Comparison of ENCODE assay signal across 1 cellular context in the genomic region with DNA sequence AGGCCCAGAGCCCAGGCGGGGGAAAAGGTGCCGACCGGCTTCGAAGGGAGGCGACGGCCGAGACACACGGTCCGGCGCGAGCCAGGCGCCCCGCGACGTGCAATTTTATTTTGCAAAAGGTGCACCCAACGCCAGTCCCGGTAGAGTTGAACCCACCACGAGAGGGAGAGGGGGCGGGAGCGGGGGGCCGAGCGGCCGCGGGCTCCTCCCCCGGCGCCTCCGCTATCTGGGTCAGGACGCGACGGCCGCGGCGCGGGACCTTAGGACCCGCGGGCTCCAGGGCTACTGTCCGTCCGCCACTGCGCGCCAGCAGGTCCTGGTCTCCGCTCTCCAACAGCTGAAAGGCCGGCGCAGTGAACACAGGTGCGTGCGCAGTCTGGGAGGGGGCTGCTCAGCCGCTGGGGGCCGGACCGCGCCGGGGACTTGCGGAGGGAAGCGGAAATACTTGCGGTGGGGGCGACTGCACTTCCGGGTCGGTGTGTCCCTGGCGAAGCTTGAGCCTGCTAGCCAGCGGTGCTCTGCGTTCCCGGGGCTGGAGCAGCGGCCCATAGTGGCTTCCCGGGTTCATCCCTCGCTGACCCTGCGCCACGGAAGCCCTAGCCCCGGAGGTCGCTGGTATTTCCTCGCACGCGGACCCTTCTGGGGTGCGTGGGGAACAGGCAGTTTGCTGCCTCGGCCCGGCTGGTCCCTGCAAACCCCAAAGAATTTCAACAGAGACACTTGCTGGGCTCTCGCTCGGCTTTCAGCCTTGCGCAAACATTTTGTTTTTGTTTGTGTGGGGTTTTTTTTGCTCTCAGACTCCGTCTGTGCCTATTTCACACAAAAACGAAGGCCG.
TF ChIP-seq lines count a peak whose summit lies in the region.

A gene with protein sequence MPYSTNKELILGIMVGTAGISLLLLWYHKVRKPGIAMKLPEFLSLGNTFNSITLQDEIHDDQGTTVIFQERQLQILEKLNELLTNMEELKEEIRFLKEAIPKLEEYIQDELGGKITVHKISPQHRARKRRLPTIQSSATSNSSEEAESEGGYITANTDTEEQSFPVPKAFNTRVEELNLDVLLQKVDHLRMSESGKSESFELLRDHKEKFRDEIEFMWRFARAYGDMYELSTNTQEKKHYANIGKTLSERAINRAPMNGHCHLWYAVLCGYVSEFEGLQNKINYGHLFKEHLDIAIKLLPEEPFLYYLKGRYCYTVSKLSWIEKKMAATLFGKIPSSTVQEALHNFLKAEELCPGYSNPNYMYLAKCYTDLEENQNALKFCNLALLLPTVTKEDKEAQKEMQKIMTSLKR (plus strand): TSS at position 225 of the 835 bp plus-strand sequence. CDS start 3,991 bp downstream, outside the sequence.

TF ChIP-seq in GM23338, 12 proteins besides CTCF, POLR2A, EP300 and RAD21 (continued from another document):
- TF ChIP-seq, protein P1, sequence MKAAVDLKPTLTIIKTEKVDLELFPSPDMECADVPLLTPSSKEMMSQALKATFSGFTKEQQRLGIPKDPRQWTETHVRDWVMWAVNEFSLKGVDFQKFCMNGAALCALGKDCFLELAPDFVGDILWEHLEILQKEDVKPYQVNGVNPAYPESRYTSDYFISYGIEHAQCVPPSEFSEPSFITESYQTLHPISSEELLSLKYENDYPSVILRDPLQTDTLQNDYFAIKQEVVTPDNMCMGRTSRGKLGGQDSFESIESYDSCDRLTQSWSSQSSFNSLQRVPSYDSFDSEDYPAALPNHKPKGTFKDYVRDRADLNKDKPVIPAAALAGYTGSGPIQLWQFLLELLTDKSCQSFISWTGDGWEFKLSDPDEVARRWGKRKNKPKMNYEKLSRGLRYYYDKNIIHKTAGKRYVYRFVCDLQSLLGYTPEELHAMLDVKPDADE (IDR thresholded peaks at IDR 0.05): peak; percentile 69
- TF ChIP-seq, protein P2, sequence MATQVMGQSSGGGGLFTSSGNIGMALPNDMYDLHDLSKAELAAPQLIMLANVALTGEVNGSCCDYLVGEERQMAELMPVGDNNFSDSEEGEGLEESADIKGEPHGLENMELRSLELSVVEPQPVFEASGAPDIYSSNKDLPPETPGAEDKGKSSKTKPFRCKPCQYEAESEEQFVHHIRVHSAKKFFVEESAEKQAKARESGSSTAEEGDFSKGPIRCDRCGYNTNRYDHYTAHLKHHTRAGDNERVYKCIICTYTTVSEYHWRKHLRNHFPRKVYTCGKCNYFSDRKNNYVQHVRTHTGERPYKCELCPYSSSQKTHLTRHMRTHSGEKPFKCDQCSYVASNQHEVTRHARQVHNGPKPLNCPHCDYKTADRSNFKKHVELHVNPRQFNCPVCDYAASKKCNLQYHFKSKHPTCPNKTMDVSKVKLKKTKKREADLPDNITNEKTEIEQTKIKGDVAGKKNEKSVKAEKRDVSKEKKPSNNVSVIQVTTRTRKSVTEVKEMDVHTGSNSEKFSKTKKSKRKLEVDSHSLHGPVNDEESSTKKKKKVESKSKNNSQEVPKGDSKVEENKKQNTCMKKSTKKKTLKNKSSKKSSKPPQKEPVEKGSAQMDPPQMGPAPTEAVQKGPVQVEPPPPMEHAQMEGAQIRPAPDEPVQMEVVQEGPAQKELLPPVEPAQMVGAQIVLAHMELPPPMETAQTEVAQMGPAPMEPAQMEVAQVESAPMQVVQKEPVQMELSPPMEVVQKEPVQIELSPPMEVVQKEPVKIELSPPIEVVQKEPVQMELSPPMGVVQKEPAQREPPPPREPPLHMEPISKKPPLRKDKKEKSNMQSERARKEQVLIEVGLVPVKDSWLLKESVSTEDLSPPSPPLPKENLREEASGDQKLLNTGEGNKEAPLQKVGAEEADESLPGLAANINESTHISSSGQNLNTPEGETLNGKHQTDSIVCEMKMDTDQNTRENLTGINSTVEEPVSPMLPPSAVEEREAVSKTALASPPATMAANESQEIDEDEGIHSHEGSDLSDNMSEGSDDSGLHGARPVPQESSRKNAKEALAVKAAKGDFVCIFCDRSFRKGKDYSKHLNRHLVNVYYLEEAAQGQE (IDR thresholded peaks at IDR 0.05; ENCODE audit: unreplicated experiment): no peak
- TF ChIP-seq POLR2AphosphoS5 (IDR thresholded peaks at IDR 0.05; ENCODE audit: low read depth): peak; percentile 83
